In the genomic region with DNA sequence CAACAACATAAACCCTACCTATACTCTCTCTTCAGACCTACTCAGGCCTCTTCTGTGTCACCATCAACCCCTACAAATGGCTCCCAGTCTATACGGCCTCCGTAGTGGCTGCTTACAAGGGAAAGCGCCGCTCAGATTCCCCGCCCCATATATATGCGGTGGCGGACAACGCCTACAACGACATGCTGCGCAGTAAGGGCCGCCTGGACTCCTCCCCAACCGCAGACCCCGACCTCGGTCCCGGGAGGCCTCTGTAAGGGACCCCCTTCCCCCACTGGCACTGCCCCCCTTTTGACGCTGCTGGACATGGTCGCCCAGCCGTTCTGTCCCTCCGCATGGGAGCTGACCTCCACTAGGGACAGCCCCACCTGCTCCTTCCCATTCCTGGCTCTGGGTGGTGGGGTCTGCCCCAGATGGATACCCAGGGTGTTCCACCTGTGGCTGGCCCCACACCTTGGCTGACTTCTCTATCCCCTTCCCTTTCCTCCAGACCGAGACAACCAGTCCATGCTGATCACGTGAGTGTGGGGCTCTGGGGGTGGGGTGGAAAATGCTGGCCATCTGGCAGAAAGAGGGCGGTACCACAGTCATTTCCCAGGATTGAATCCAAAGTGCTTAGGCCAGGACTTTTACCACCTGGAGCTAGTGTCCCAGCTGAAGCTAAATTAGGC, we compare ENCODE assay signal across 15 cellular contexts. TPM values are rescaled to one million over a fixed set of nuclear protein-coding genes. Genes with fewer than 3 reads are reported as not detected.
A peak's percentile ranks its signal among the peaks of the same experiment; 100 is the strongest.
DNase-seq lines count a peak whose midpoint lies in the region; ATAC-seq and TF ChIP-seq lines count a peak whose summit lies in the region.
"Had no signal": no experiment of that assay in that cellular context is flagged by ENCODE, and none has a peak within 500 bp of the region (broad histone marks: within the 10 kb centered on the region; RNA-seq: fewer than 3 reads in every experiment).

No MANE protein-coding gene starts in this region.

- no peaks in the 10 kb centered on the region for H3K9me3 ChIP-seq in osteoblast (ENCODE audit: low read depth, low read length)

- H3K4me2 ChIP-seq in osteoblast (ENCODE audit: insufficient read depth, low read length), result no peak overlapping the region

- H4K20me1 ChIP-seq in osteoblast (ENCODE audit: insufficient read depth, low read length), result no peaks in the 10 kb centered on the region

- DNase-seq in GM04504 (ENCODE audit: low read depth) (peak; percentile 10), NCI-H69 (lab: John Stamatoyannopoulos, UW) (peak; percentile 85), fibroblast of villous mesenchyme (ENCODE audit: low read depth) (peak; percentile 58), osteoblast (ENCODE audit: insufficient read length, low spot score, missing footprints) (peak; percentile 55), hippocampal formation (lab: John Stamatoyannopoulos, UW) (no peak)
- no peak for DNase-seq in stimulated activated CD4-positive, alpha-beta T cell treated with anti-CD3 and anti-CD28 coated beads, Interleukin-4, amount 100 ng/mL, for 24 hours
- DNase-seq: activated CD4-positive, alpha-beta T cell treated with anti-CD3 and anti-CD28 coated beads for 1 hour; NCI-H1092; NK-92 treated with Interleukin-12 subunit alpha and Interleukin-12 subunit beta, amount 100 ng/mL, for 24 hours; stimulated activated CD4-positive, alpha-beta T cell treated with anti-CD3 and anti-CD28 coated beads, Interleukin-4, amount 100 ng/mL, for 1 hour had no signal

- H3K4me3 ChIP-seq in fibroblast of villous mesenchyme (ENCODE audit: low read depth, low read length) (no peak overlapping the region), osteoblast (ENCODE audit: insufficient read depth, low read length) (no peak overlapping the region)
- H3K4me3 ChIP-seq: coronary artery had no signal

- no peak overlapping the region for H3K27ac ChIP-seq in osteoblast (ENCODE audit: low read depth, low read length)
- H3K27ac ChIP-seq: C4-2B, coronary artery had no signal

- ATAC-seq in GM21515 (IDR thresholded peaks at IDR 0.05; ENCODE audit: unreplicated experiment) (no peak), GM18520 (IDR thresholded peaks at IDR 0.05; ENCODE audit: unreplicated experiment) (no peak)
- ATAC-seq: stimulated activated memory B cell treated with anti-CD40 and anti-IgM and Interleukin-4, amounts not matched to agents 10 μg/mL and 1 μg/mL and 100 μg/mL, for 72 hours had no signal

- TF ChIP-seq CTCF in fibroblast of villous mesenchyme (IDR thresholded peaks at IDR 0.05; ENCODE audit: insufficient read depth, low read depth, low read length) (no peak), osteoblast (IDR thresholded peaks at IDR 0.05; ENCODE audit: extremely low read depth, low read depth, low read length) (no peak)

- no peaks in the 10 kb centered on the region for H3K36me3 ChIP-seq in osteoblast (ENCODE audit: insufficient read depth, low read length)

- no peaks in the 10 kb centered on the region for H3K79me2 ChIP-seq in osteoblast (ENCODE audit: insufficient read depth, low read length)

- H3K4me1 ChIP-seq in osteoblast (ENCODE audit: insufficient read depth, low read length), result no peaks in the 10 kb centered on the region

- no peak overlapping the region for H2AFZ ChIP-seq in osteoblast (ENCODE audit: low read length)

- peaks cover 37% of the 10 kb centered on the region for H3K27me3 ChIP-seq in osteoblast (ENCODE audit: insufficient read depth, low read length)

RNA-seq across cellular contexts. Expression of a gene that starts 25.0 kb away (rescaled TPM):
- total RNA-seq in fibroblast of villous mesenchyme (under 0.01 TPM in 1 of 2 replicates, not detected in the other), osteoblast (0.29 and 0.36 TPM in 2 replicates)

RNA-seq across cellular contexts. Expression of a gene that starts 25.1 kb away (rescaled TPM):
- total RNA-seq in fibroblast of villous mesenchyme, result 71.2 and 74.1 TPM in 2 replicates
- 54.6 and 58.3 TPM in 2 replicates for total RNA-seq in osteoblast

Comparison
In these comparisons a context has a peak if more than half of its experiments do, and no peak if none do; other contexts are left out.
1. DNase-seq: peak in GM04504 (single experiment), NCI-H69 (single experiment), fibroblast of villous mesenchyme (single experiment) and osteoblast (single experiment); none in stimulated activated CD4-positive, alpha-beta T cell treated with anti-CD3 and anti-CD28 coated beads, Interleukin-4, amount 100 ng/mL, for 24 hours (single experiment) and hippocampal formation (0 of 2).